ENCODE assay signal across 12 cellular contexts in genomic region chr7:76108540-76109233, GRCh38.
DNase-seq lines count a peak whose midpoint lies in the region; ATAC-seq and TF ChIP-seq lines count a peak whose summit lies in the region.
"Had no signal": no experiment of that assay in that cellular context is flagged by ENCODE, and none has a peak within 500 bp of the region (broad histone marks: within the 10 kb centered on the region; RNA-seq: fewer than 3 reads in every experiment).

No MANE protein-coding gene starts in this region.

- TF ChIP-seq CTCF in cardiac fibroblast (IDR thresholded peaks at IDR 0.05; ENCODE audit: low read depth, low read length) = no peak

- peak overlapping the region; percentile 27 for H2AFZ ChIP-seq in mesenchymal stem cell (ENCODE audit: low read depth, low read length)

- H3K14ac ChIP-seq in mesenchymal stem cell (ENCODE audit: low read length in 2 of 2) = no peak overlapping the region

- WGBS in mesenchymal stem cell = 42% methylated on average over 10 of the region's 11 CpGs

- H3K79me1 ChIP-seq in mesenchymal stem cell (replicated peaks; ENCODE audit: low read length, poor library complexity, severe bottlenecking) = no peaks in the 10 kb centered on the region

- H3K4me2 ChIP-seq in mesenchymal stem cell (ENCODE audit: low read length, poor library complexity, severe bottlenecking) = no peak overlapping the region

- no peak for ATAC-seq in naive thymus-derived CD8-positive, alpha-beta T cell
- ATAC-seq in GM21390 (IDR thresholded peaks at IDR 0.05; ENCODE audit: unreplicated experiment) (no peak), HG03432 (IDR thresholded peaks at IDR 0.05; ENCODE audit: unreplicated experiment) (no peak)
- ATAC-seq: gastrocnemius medialis had no signal

- H3K23ac ChIP-seq in mesenchymal stem cell (ENCODE audit: low read length in 2 of 2) = no peak overlapping the region

- DNase-seq in COLO829 (ENCODE audit: low spot score) (peak; percentile 21), NCI-H2029 (lab: John Stamatoyannopoulos, UW) (peak; percentile 25), cardiac fibroblast (ENCODE audit: low read depth in 2 of 2) (peak; percentile 42 to 46), mesenchymal stem cell (peak; percentile 75), erythroblast (lab: John Stamatoyannopoulos, UW) (no peak)
- DNase-seq in naive thymus-derived CD8-positive, alpha-beta T cell = no peak

- no peak for TF ChIP-seq POLR2A in erythroblast (IDR thresholded peaks at IDR 0.05; ENCODE audit: low read length)

- H3K4me1 ChIP-seq in mesenchymal stem cell (ENCODE audit: control insufficient read depth, insufficient read depth, low read depth, low read length) = peaks cover 6% of the 10 kb centered on the region
- H3K4me1 ChIP-seq: gastrocnemius medialis, tibial nerve had no signal

- H2BK5ac ChIP-seq in mesenchymal stem cell (ENCODE audit: low read depth, low read length, poor library complexity, severe bottlenecking) = no peak overlapping the region

- no peaks in the 10 kb centered on the region for H3K9me3 ChIP-seq in mesenchymal stem cell (ENCODE audit: control insufficient read depth, low read length)
- H3K9me3 ChIP-seq: gastrocnemius medialis, SJSA1, tibial nerve had no signal

- H3K27me3 Mint-ChIP-seq in naive thymus-derived CD8-positive, alpha-beta T cell = no peaks in the 10 kb centered on the region

- H3K9me3 Mint-ChIP-seq in naive thymus-derived CD8-positive, alpha-beta T cell = no peaks in the 10 kb centered on the region

- peak overlapping the region in 1 of 2 experiments; percentile 12 for H3K18ac ChIP-seq in mesenchymal stem cell (ENCODE audit: low read depth in 1 of 2, low read length in 2 of 2)

- H2BK15ac ChIP-seq in mesenchymal stem cell (ENCODE audit: low read depth, poor library complexity, severe bottlenecking) = no peak overlapping the region

- H3K27me3 ChIP-seq in mesenchymal stem cell (ENCODE audit: control insufficient read depth in 1 of 2, insufficient read depth in 1 of 2, low read length in 2 of 2) = no peaks in the 10 kb centered on the region
- H3K27me3 ChIP-seq: gastrocnemius medialis, SJSA1, tibial nerve had no signal

- no peaks in the 10 kb centered on the region for H3K36me3 Mint-ChIP-seq in naive thymus-derived CD8-positive, alpha-beta T cell

- peak overlapping the region; percentile 55 for H3K9ac ChIP-seq in mesenchymal stem cell (ENCODE audit: low read length)

- H3K4ac ChIP-seq in mesenchymal stem cell (ENCODE audit: low read depth in 1 of 2, low read length in 2 of 2) = peak overlapping the region in 1 of 2 experiments; percentile 80

- no peaks in the 10 kb centered on the region for H3K36me3 ChIP-seq in mesenchymal stem cell (ENCODE audit: control insufficient read depth in 1 of 2, insufficient read depth in 2 of 2, low read depth in 1 of 2, low read length in 2 of 2)
- H3K36me3 ChIP-seq: gastrocnemius medialis, SJSA1, tibial nerve had no signal

- POLR2A ChIA-PET in naive thymus-derived CD8-positive, alpha-beta T cell (lab: Charles Lee) = no interaction called here

- no peak overlapping the region for H2BK120ac ChIP-seq in mesenchymal stem cell (ENCODE audit: low read depth, low read length)

- H3K4me1 Mint-ChIP-seq in naive thymus-derived CD8-positive, alpha-beta T cell = no peaks in the 10 kb centered on the region

- no peak overlapping the region for H3K4me3 ChIP-seq in cardiac fibroblast (replicated peaks in 1 of 2; ENCODE audit: low read depth in 2 of 2, low read length in 2 of 2)
- no peak overlapping the region for H3K4me3 ChIP-seq in mesenchymal stem cell (ENCODE audit: insufficient read depth in 1 of 2, low read depth in 1 of 2, low read length in 2 of 2)
- H3K4me3 ChIP-seq: gastrocnemius medialis, SJSA1, skin epidermis, tibial nerve had no signal

- peak overlapping the region in 1 of 2 experiments; percentile 63 for H2BK12ac ChIP-seq in mesenchymal stem cell (ENCODE audit: low read length in 2 of 2)

- peak overlapping the region in 1 of 10 donors; percentile 65 for H3K27ac Mint-ChIP-seq in naive thymus-derived CD8-positive, alpha-beta T cell

- H4K91ac ChIP-seq in mesenchymal stem cell (ENCODE audit: low read length) = no peak overlapping the region

- no peak overlapping the region for H2AK5ac ChIP-seq in mesenchymal stem cell (ENCODE audit: low read length, severe bottlenecking)

- peak overlapping the region; percentile 57 for H4K8ac ChIP-seq in mesenchymal stem cell (ENCODE audit: low read length)

- no peak overlapping the region for H3K4me3 Mint-ChIP-seq in naive thymus-derived CD8-positive, alpha-beta T cell

- peak overlapping the region; percentile 71 for H3K27ac ChIP-seq in mesenchymal stem cell (ENCODE audit: low read length, poor library complexity, severe bottlenecking)
- H3K27ac ChIP-seq: gastrocnemius medialis, SJSA1, skin epidermis had no signal

Comparison
In these comparisons a context has a peak if more than half of its experiments do, and no peak if none do; other contexts are left out.
1. DNase-seq: peak in COLO829 (single experiment), NCI-H2029 (single experiment), cardiac fibroblast (2 of 2) and mesenchymal stem cell (single experiment); none in naive thymus-derived CD8-positive, alpha-beta T cell (0 of 10) and erythroblast (0 of 2).